14 cellular contexts compared by ENCODE assay signal in genomic region chr5:170408189-170408588, GRCh38. TPM values are rescaled to one million over a fixed set of nuclear protein-coding genes. Genes with fewer than 3 reads are reported as not detected.
DNase-seq lines count a peak whose midpoint lies in the region; ATAC-seq and TF ChIP-seq lines count a peak whose summit lies in the region.
"Had no signal": no experiment of that assay in that cellular context is flagged by ENCODE, and none has a peak within 500 bp of the region (broad histone marks: within the 10 kb centered on the region; RNA-seq: fewer than 3 reads in every experiment).

No MANE protein-coding gene starts in this region.

- no peaks in the 10 kb centered on the region for H3K4me1 ChIP-seq in prostate gland (replicated peaks)
- H3K4me1 ChIP-seq: BE2C had no signal

- H3K9me3 Mint-ChIP-seq in brain (peaks cover 0 to 6% (median 0%) of the 10 kb centered on the region in 5 experiments), nephron progenitor cell (no peaks in the 10 kb centered on the region), Calu3 (ENCODE audit: low read depth, unreplicated experiment) (no peaks in the 10 kb centered on the region)
- H3K9me3 Mint-ChIP-seq: activated naive CD4-positive, alpha-beta T cell treated with anti-CD3 and anti-CD28 coated beads for 36 hours had no signal

- 16% methylated on average over 4 of the region's 4 CpGs for WGBS in prostate gland

- intact Hi-C loops in Calu3 (cut with micrococcal nuclease; ENCODE audit: unreplicated experiment), result no loop called here
- intact Hi-C loops in prostate gland (cut with DNase I), result no loop called here

- no peak for TF ChIP-seq POLR2A in prostate gland (IDR thresholded peaks at IDR 0.05)

- H3K4me3 Mint-ChIP-seq in brain (peak overlapping the region in 4 of 5 experiments; percentile 10 to 17 (median 12)), nephron progenitor cell (no peak overlapping the region), Calu3 (ENCODE audit: low read depth, unreplicated experiment) (no peak overlapping the region)
- H3K4me3 Mint-ChIP-seq: activated naive CD4-positive, alpha-beta T cell treated with anti-CD3 and anti-CD28 coated beads for 36 hours had no signal

- no peak for ATAC-seq in HG03442 (IDR thresholded peaks at IDR 0.05; ENCODE audit: unreplicated experiment)
- ATAC-seq: GM12878 had no signal

- no peak for TF ChIP-seq CTCF in brain (conservative IDR thresholded peaks at IDR 0.05)
- no peak for TF ChIP-seq CTCF in nephron progenitor cell (IDR thresholded peaks at IDR 0.05)
- no peak for TF ChIP-seq CTCF in Calu3 (IDR thresholded peaks at IDR 0.05; ENCODE audit: unreplicated experiment)
- TF ChIP-seq CTCF in prostate gland (IDR thresholded peaks at IDR 0.05), result no peak

- DNase-seq in GM03348 (ENCODE audit: low spot score), result peak; percentile 19
- peak; percentile 62 for DNase-seq in NCI-H2107 treated with DMSO at 0.1 percent for 48 hours (lab: John Stamatoyannopoulos, UW; ENCODE audit: unreplicated experiment)
- DNase-seq in nephron progenitor cell, result no peak
- no peak for DNase-seq in OCI-M1 (lab: John Stamatoyannopoulos, UW)
- DNase-seq in Calu3, result no peak
- DNase-seq in prostate gland (ENCODE audit: low spot score), result no peak
- DNase-seq: activated naive CD4-positive, alpha-beta T cell treated with anti-CD3 and anti-CD28 coated beads for 36 hours; BE2C; IMR-90; stimulated activated CD4-positive, alpha-beta T cell treated with anti-CD3 and anti-CD28 coated beads, Interleukin-2, amount 100 ng/mL, for 48 hours; trophoblast cell had no signal

- H3K36me3 Mint-ChIP-seq in brain (no peaks in the 10 kb centered on the region), nephron progenitor cell (ENCODE audit: low read depth) (no peaks in the 10 kb centered on the region), Calu3 (ENCODE audit: insufficient read depth, unreplicated experiment) (no peaks in the 10 kb centered on the region)

- no peaks in the 10 kb centered on the region for H3K36me3 ChIP-seq in prostate gland
- H3K36me3 ChIP-seq: BE2C had no signal

- H3K4me1 Mint-ChIP-seq in brain, result peaks cover 31% of the 10 kb centered on the region
- H3K4me1 Mint-ChIP-seq in nephron progenitor cell, result peaks cover 10% of the 10 kb centered on the region
- no peaks in the 10 kb centered on the region for H3K4me1 Mint-ChIP-seq in Calu3 (ENCODE audit: low read depth, unreplicated experiment)

- no peak overlapping the region for H3K27ac ChIP-seq in prostate gland

- H3K27me3 ChIP-seq in prostate gland (replicated peaks; ENCODE audit: insufficient read depth), result no peaks in the 10 kb centered on the region
- H3K27me3 ChIP-seq: BE2C had no signal

- H3K27ac Mint-ChIP-seq in brain (peak overlapping the region in 3 of 5 experiments; percentile 67 to 86 (median 79)), nephron progenitor cell (peak overlapping the region; percentile 15), Calu3 (ENCODE audit: unreplicated experiment) (no peak overlapping the region)
- H3K27ac Mint-ChIP-seq: activated naive CD4-positive, alpha-beta T cell treated with anti-CD3 and anti-CD28 coated beads for 36 hours had no signal

- CTCF ChIA-PET in Calu3 (lab: Charles Lee), result no interaction called here

- no peaks in the 10 kb centered on the region for H3K9me3 ChIP-seq in prostate gland
- H3K9me3 ChIP-seq: BE2C had no signal

- BruUV-seq in Calu3 (replicated peaks; lab: Mats Ljungman, UMichigan), result no TSS peak

- H3K27me3 Mint-ChIP-seq in brain (peaks cover 14% of the 10 kb centered on the region), nephron progenitor cell (ENCODE audit: low read depth, poor library complexity) (peaks cover 18% of the 10 kb centered on the region), Calu3 (ENCODE audit: unreplicated experiment) (peaks cover 76% of the 10 kb centered on the region)

- H3K4me3 ChIP-seq in prostate gland, result no peak overlapping the region
- H3K4me3 ChIP-seq: GM12878 had no signal

RNA-seq across cellular contexts. Expression of gene KCNMB1, which starts 19.0 kb away (rescaled TPM):
- polyA plus RNA-seq in brain (ENCODE audit: insufficient read depth, low read depth, low replicate concordance), result 0.42 TPM
- total RNA-seq in Calu3 (2022) (not detected in 2 replicates), prostate gland (1 to 10 TPM; 5.9 to 9.1 TPM)
- total RNA-seq: IMR-90 had no signal
- polyA plus RNA-seq: IMR-90 had no signal

Comparison
In these comparisons a context has a peak if more than half of its experiments do, and no peak if none do; other contexts are left out.
1. DNase-seq: peak in GM03348 (single experiment) and NCI-H2107 treated with DMSO at 0.1 percent for 48 hours (single experiment); none in nephron progenitor cell (single experiment), OCI-M1 (single experiment), Calu3 (single experiment) and prostate gland (single experiment).
2. H3K4me3 Mint-ChIP-seq: peak in brain (4 of 5); none in nephron progenitor cell (single experiment) and Calu3 (single experiment).